Comparison of ENCODE assay signal across 26 cellular contexts in genomic region chr10:116811691-116812090, GRCh38. TPM values are rescaled to one million over a fixed set of nuclear protein-coding genes. Genes with fewer than 3 reads are reported as not detected.
"Had no signal": no experiment of that assay in that cellular context is flagged by ENCODE, and none has a peak within 500 bp of the region (broad histone marks: within the 10 kb centered on the region; RNA-seq: fewer than 3 reads in every experiment).

No MANE protein-coding gene starts in this region.

- ATAC-seq: stimulated activated effector memory CD8-positive, alpha-beta T cell treated with anti-CD3 and anti-CD28 coated beads, Interleukin-12 subunit alpha, Interleukin-12 subunit beta, amount 100 ng/mL, for 72 hours; stimulated activated memory B cell treated with anti-CD40 and anti-IgM and Interleukin-4, amounts not matched to agents 10 μg/mL and 1 μg/mL and 100 μg/mL, for 72 hours; stimulated activated naive B cell treated with anti-CD40 and anti-IgM and Interleukin-4, amounts not matched to agents 10 μg/mL and 1 μg/mL and 100 μg/mL, for 72 hours; stimulated activated naive CD8-positive, alpha-beta T cell treated with anti-CD3 and anti-CD28 coated beads, Interleukin-15, amount 100 ng/mL, for 72 hours; stimulated activated naive CD8-positive, alpha-beta T cell treated with anti-CD3 and anti-CD28 coated beads, Interleukin-15, Interleukin-2, amounts not matched to agents 100 U/mL and 50 U/mL, for 24 hours; upper lobe of right lung had no signal

- H3K27ac ChIP-seq: stomach, suprapubic skin, testis, thoracic aorta, thyroid gland, tibial artery, tibial nerve, transverse colon, upper lobe of left lung, upper lobe of right lung, uterus, vagina had no signal

- H3K4me3 ChIP-seq: stomach, suprapubic skin, testis, thoracic aorta, thyroid gland, tibial artery, tibial nerve, transverse colon, upper lobe of left lung, upper lobe of right lung, uterus, vagina had no signal

- DNase-seq: stimulated activated CD4-positive, alpha-beta T cell treated with anti-CD3 and anti-CD28 coated beads, Interleukin-2, amount 100 ng/mL, for 48 hours; stimulated activated CD4-positive, alpha-beta T cell treated with anti-CD3 and anti-CD28 coated beads, Interleukin-4, amount 100 ng/mL, for 1 hour; stimulated activated CD4-positive, alpha-beta T cell treated with anti-CD3 and anti-CD28 coated beads, Interleukin-4, amount 100 ng/mL, for 24 hours; stimulated activated CD4-positive, alpha-beta T cell treated with anti-CD3 and anti-CD28 coated beads, Interleukin-4, amount 100 ng/mL, for 4 hours; stimulated activated CD8-positive, alpha-beta memory T cell treated with anti-CD3 and anti-CD28 coated beads, Interleukin-4, amount 100 ng/mL, for 48 hours; stimulated activated naive B cell treated with anti-CD40 and anti-IgM and Interleukin-4, amounts not matched to agents 10 μg/mL and 1 μg/mL and 100 μg/mL, for 72 hours; stimulated activated naive CD4-positive, alpha-beta T cell; stimulated activated naive CD4-positive, alpha-beta T cell treated with Interleukin-2 at 50 U/mL for 16 hours; stimulated activated naive CD8-positive, alpha-beta T cell treated with anti-CD3 and anti-CD28 coated beads, Interleukin-15, amount 100 ng/mL, for 72 hours; stimulated activated naive CD8-positive, alpha-beta T cell treated with anti-CD3 and anti-CD28 coated beads, Interleukin-15, Interleukin-2, amounts not matched to agents 100 U/mL and 50 U/mL, for 24 hours; stomach; substantia nigra; testis; thyroid gland; tibial artery; transverse colon; trophoblast cell; upper lobe of left lung; upper lobe of right lung; uterus had no signal

- H3K27me3 ChIP-seq: testis, thyroid gland, upper lobe of left lung, uterus, vagina had no signal

- H3K9me3 ChIP-seq: stomach, suprapubic skin, testis, thoracic aorta, thyroid gland, tibial artery, tibial nerve, transverse colon, upper lobe of left lung, upper lobe of right lung, uterus, vagina had no signal

- H3K4me1 ChIP-seq: stomach, suprapubic skin, testis, tibial artery, upper lobe of right lung, uterus, vagina had no signal

- H3K36me3 ChIP-seq: stomach, suprapubic skin, thoracic aorta, thyroid gland, tibial artery, tibial nerve, transverse colon, upper lobe of left lung, upper lobe of right lung, uterus, vagina had no signal

RNA-seq across cellular contexts. Expression of gene ENO4, which starts 37.6 kb away (rescaled TPM):
- total RNA-seq: upper lobe of right lung, vagina had no signal
